8 cellular contexts compared by ENCODE assay signal in the genomic region with DNA sequence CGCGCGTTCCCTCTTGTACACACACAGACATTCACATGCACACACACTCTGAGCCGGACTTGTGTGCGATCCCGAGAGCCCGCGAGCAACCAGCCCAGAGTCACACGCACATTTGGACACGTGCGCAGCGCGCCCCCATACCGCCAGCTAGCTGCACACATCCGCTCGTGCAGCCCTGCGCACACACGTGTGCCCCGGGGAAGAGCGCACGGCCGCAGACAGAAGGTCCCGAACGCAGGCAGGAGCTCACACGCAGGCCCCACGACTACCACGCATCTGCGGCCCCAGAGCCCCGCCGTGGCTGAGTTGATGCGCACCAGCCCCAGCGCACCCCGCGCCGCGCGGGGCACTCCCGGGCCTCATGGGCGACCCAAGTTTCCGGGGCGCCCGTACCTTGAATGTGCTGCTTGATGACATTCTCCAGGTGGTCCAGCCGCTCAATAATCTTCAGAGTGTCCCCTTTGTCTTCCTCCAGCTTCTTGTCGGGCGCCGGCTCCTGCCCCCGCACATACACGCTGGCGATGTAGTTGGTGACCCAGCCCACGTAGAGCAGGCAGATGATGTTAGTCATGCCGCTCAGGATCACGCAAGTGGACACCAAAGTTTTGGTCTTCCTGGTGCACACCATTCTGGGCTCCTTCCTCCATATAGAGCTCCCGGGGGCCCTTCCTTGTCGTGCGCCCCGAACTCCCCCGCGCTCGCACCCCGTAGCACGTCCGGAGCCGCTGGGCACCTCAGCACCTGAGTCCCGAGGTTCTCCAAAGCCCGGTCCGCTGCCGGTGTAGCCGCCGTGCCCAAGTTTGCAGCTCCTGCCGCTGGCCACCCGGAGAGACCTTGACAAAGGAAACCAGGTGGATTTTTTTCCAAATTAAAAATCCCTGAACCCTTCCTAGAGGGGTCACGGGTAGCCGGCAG. TPM values are rescaled to one million over a fixed set of nuclear protein-coding genes. Genes with fewer than 3 reads are reported as not detected.
DNase-seq lines count a peak whose midpoint lies in the region; ATAC-seq and TF ChIP-seq lines count a peak whose summit lies in the region.

No MANE protein-coding gene starts in this region.

- TF ChIP-seq CTCF in 22Rv1 (IDR thresholded peaks at IDR 0.05): peak; percentile 17; the same call in 1 of the 2 replicates
- TF ChIP-seq CTCF in GM10266 (IDR thresholded peaks at IDR 0.05; ENCODE audit: control insufficient read depth, insufficient read depth, low read depth, missing control alignments): peak; percentile 39

- H3K9me3 ChIP-seq in duodenal mucosa (ENCODE audit: control insufficient read depth in 1 of 2, low read length in 2 of 2): no peaks in the 10 kb centered on the region
- no peaks in the 10 kb centered on the region for H3K9me3 ChIP-seq in mesodermal cell (ENCODE audit: control insufficient read depth, low read length)
- no peaks in the 10 kb centered on the region for H3K9me3 ChIP-seq in thymus (ENCODE audit: control insufficient read depth)

- H3K4me3 ChIP-seq in duodenal mucosa (ENCODE audit: low read depth in 1 of 2, low read length in 2 of 2) (peak overlapping the region; percentile 66 to 67), mesodermal cell (ENCODE audit: extremely low read depth, insufficient read depth, low read length, poor library complexity, severe bottlenecking) (peak overlapping the region; percentile 50), thymus (ENCODE audit: low read length) (peak overlapping the region; percentile 50)

- H3K36me3 ChIP-seq in duodenal mucosa (ENCODE audit: control insufficient read depth in 1 of 2, insufficient read depth in 2 of 2, low read length in 2 of 2) (no peaks in the 10 kb centered on the region), mesodermal cell (ENCODE audit: control insufficient read depth, insufficient read depth, low read length) (no peaks in the 10 kb centered on the region), thymus (ENCODE audit: control insufficient read depth, insufficient read depth) (no peaks in the 10 kb centered on the region)

- H3K4me1 ChIP-seq in duodenal mucosa (ENCODE audit: control insufficient read depth in 1 of 2, insufficient read depth in 2 of 2, low read length in 2 of 2) (peaks cover 14 to 18% of the 10 kb centered on the region in 2 donors), mesodermal cell (ENCODE audit: control insufficient read depth, insufficient read depth, low read length, poor library complexity, severe bottlenecking) (peaks cover 9% of the 10 kb centered on the region), thymus (ENCODE audit: control insufficient read depth, insufficient read depth, low read length) (peaks cover 2% of the 10 kb centered on the region)

- DNase-seq in GM10266 (ENCODE audit: extremely low spot score): peak; percentile 52

- 1% methylated on average over 71 to 73 of the region's 73 CpGs for WGBS in mesodermal cell (ENCODE audit: insufficient coverage in 2 of 2), 2 experiments
- 1% methylated on average over 73 of the region's 73 CpGs for WGBS in thymus

- H3K9ac ChIP-seq in duodenal mucosa (ENCODE audit: low read depth in 1 of 2, low read length in 2 of 2): peak overlapping the region; percentile 17 to 29

- peak; percentile 53 for TF ChIP-seq POLR2A in Raji (IDR thresholded peaks at IDR 0.05; ENCODE audit: insufficient read depth, low read depth, low read length)

- H3K27me3 ChIP-seq in duodenal mucosa (ENCODE audit: control insufficient read depth in 1 of 2, insufficient read depth in 2 of 2, low read length in 2 of 2) (peaks cover 31 to 45% of the 10 kb centered on the region in 2 donors), thymus (ENCODE audit: control insufficient read depth, insufficient read depth) (peaks cover 27% of the 10 kb centered on the region)

- H3K27ac ChIP-seq in 22Rv1 (peak overlapping the region; percentile 70), duodenal mucosa (ENCODE audit: low read depth, low read length) (no peak overlapping the region), mesodermal cell (ENCODE audit: low read depth, low read length, severe bottlenecking) (no peak overlapping the region), thymus (ENCODE audit: low read depth) (no peak overlapping the region)

- ATAC-seq in HG02870 (IDR thresholded peaks at IDR 0.05; ENCODE audit: unreplicated experiment): peak; percentile 33
- ATAC-seq in HG02610 (IDR thresholded peaks at IDR 0.05; ENCODE audit: unreplicated experiment): no peak

RNA-seq across cellular contexts. Expression of gene GALNT18, which starts 0.6 kb away (rescaled TPM):
- polyA plus RNA-seq in mesodermal cell (2013, experiment 1 of 2): 11.0 TPM
- polyA plus RNA-seq in mesodermal cell (2013, experiment 2 of 2): 6.9 TPM
- 16.1 TPM for polyA plus RNA-seq in thymus
